In genomic region chr11:77570891-77571290, GRCh38 we compare ENCODE assay signal across 2 cellular contexts. TPM values are rescaled to one million over a fixed set of nuclear protein-coding genes. Genes with fewer than 3 reads are reported as not detected.
"Had no signal": no experiment of that assay in that cellular context is flagged by ENCODE, and none has a peak within 500 bp of the region (broad histone marks: within the 10 kb centered on the region; RNA-seq: fewer than 3 reads in every experiment).

No MANE protein-coding gene starts in this region.

RNA-seq across cellular contexts. Expression of gene AQP11, which starts 18.9 kb away (rescaled TPM):
- total RNA-seq: MCF 10A, OCI-LY7 had no signal
